1 cellular context compared by ENCODE assay signal in genomic region chr6:26366504-26366903, GRCh38.
TF ChIP-seq lines count a peak whose summit lies in the region.

No MANE protein-coding gene starts in this region.

TF ChIP-seq in GM23338, 12 proteins besides CTCF, POLR2A, EP300 and RAD21 (continued from another document):
- TF ChIP-seq EZH2 (IDR thresholded peaks at IDR 0.05; ENCODE audit: low read depth, unreplicated experiment): no peak
- no peak for TF ChIP-seq ZNF114 (CRISPR knock-in tag; IDR thresholded peaks at IDR 0.05)
- no peak for TF ChIP-seq EZH2phosphoT487 (IDR thresholded peaks at IDR 0.05; ENCODE audit: unreplicated experiment)
- TF ChIP-seq STAT1 (IDR thresholded peaks at IDR 0.05; ENCODE audit: unreplicated experiment): no peak
- no peak for TF ChIP-seq JUNB (IDR thresholded peaks at IDR 0.05; ENCODE audit: unreplicated experiment)
- TF ChIP-seq ZNF462 (CRISPR knock-in tag; IDR thresholded peaks at IDR 0.05): no peak
- TF ChIP-seq NANOG (IDR thresholded peaks at IDR 0.05; ENCODE audit: borderline replicate concordance): no peak
